In genomic region chr7:77310982-77311381, GRCh38 we compare ENCODE assay signal across 31 cellular contexts.
"Had no signal": no experiment of that assay in that cellular context is flagged by ENCODE, and none has a peak within 500 bp of the region (broad histone marks: within the 10 kb centered on the region; RNA-seq: fewer than 3 reads in every experiment).

No MANE protein-coding gene starts in this region.

- H3K9me3 ChIP-seq: adrenal gland, colonic mucosa, esophagus squamous epithelium, gastroesophageal sphincter, lower lobe of right lung, right lobe of liver, testis, upper lobe of left lung had no signal

- H3K27me3 ChIP-seq: adrenal gland, colonic mucosa, dorsolateral prefrontal cortex, esophagus squamous epithelium, gastroesophageal sphincter, right lobe of liver, testis, upper lobe of left lung had no signal

- H3K4me1 ChIP-seq: adrenal gland, colonic mucosa, right lobe of liver had no signal

- H3K27ac Mint-ChIP-seq: activated CD4-positive, alpha-beta T cell treated with anti-CD3 and anti-CD28 coated beads, Interleukin-2, amount 10 ng/mL, durations not matched to agents 7 days and 5 days; activated naive CD8-positive, alpha-beta T cell; activated T-helper 17 cell treated with anti-CD3 and anti-CD28 coated beads, Interleukin-2, amount 50 U/mL, for 72 hours; effector memory CD8-positive, alpha-beta T cell; stimulated activated naive B cell treated with anti-CD40 and anti-IgM and Interleukin-4, amounts not matched to agents 10 μg/mL and 1 μg/mL and 100 μg/mL, for 72 hours had no signal

- H3K36me3 ChIP-seq: colonic mucosa, WERI-Rb-1 had no signal

- H3K9me3 Mint-ChIP-seq: activated T-helper 17 cell treated with anti-CD3 and anti-CD28 coated beads, Interleukin-2, amount 50 U/mL, for 72 hours; central memory CD8-positive, alpha-beta T cell; effector memory CD8-positive, alpha-beta T cell had no signal

- H3K4me3 Mint-ChIP-seq: activated CD4-positive, alpha-beta T cell treated with anti-CD3 and anti-CD28 coated beads, Interleukin-2, amount 10 ng/mL, durations not matched to agents 7 days and 5 days; activated naive CD8-positive, alpha-beta T cell; activated T-helper 17 cell treated with anti-CD3 and anti-CD28 coated beads, Interleukin-2, amount 50 U/mL, for 72 hours; central memory CD8-positive, alpha-beta T cell; effector memory CD8-positive, alpha-beta T cell; naive B cell; stimulated activated naive B cell treated with anti-CD40 and anti-IgM and Interleukin-4, amounts not matched to agents 10 μg/mL and 1 μg/mL and 100 μg/mL, for 72 hours had no signal

- H3K27ac ChIP-seq: adrenal gland, colonic mucosa, dorsolateral prefrontal cortex, lower lobe of right lung, right lobe of liver, skin epidermis, upper lobe of left lung, WERI-Rb-1 had no signal

- H3K4me1 Mint-ChIP-seq: activated CD4-positive, alpha-beta T cell treated with anti-CD3 and anti-CD28 coated beads, Interleukin-2, amount 10 ng/mL, durations not matched to agents 7 days and 5 days; activated T-helper 17 cell treated with anti-CD3 and anti-CD28 coated beads, Interleukin-2, amount 50 U/mL, for 72 hours had no signal

- H3K4me3 ChIP-seq: adrenal gland, colonic mucosa, dorsolateral prefrontal cortex, esophagus squamous epithelium, gastroesophageal sphincter, lower lobe of right lung, right lobe of liver, skin epidermis, testis, upper lobe of left lung had no signal

- H3K27me3 Mint-ChIP-seq: activated CD4-positive, alpha-beta T cell treated with anti-CD3 and anti-CD28 coated beads, Interleukin-2, amount 10 ng/mL, durations not matched to agents 7 days and 5 days; activated naive CD8-positive, alpha-beta T cell; activated T-helper 17 cell treated with anti-CD3 and anti-CD28 coated beads, Interleukin-2, amount 50 U/mL, for 72 hours; central memory CD8-positive, alpha-beta T cell; effector memory CD8-positive, alpha-beta T cell; naive B cell; stimulated activated naive B cell treated with anti-CD40 and anti-IgM and Interleukin-4, amounts not matched to agents 10 μg/mL and 1 μg/mL and 100 μg/mL, for 72 hours had no signal

- DNase-seq: activated CD4-positive, alpha-beta T cell treated with anti-CD3 and anti-CD28 coated beads, Interleukin-2, amount 10 ng/mL, durations not matched to agents 7 days and 5 days; activated CD4-positive, CD25-positive, alpha-beta regulatory T cell treated with anti-CD3 and anti-CD28 coated beads, Interleukin-2, amount 50 U/mL, for 72 hours; activated naive CD4-positive, alpha-beta T cell; activated T-cell treated with anti-CD3 and anti-CD28 coated beads, Interleukin-2, amount 50 U/mL, for 1 hour; adrenal gland; colonic mucosa; dorsolateral prefrontal cortex; effector memory CD8-positive, alpha-beta T cell; esophagus squamous epithelium; head of caudate nucleus; hypothalamus; islet precursor cell; lower lobe of right lung; mesendoderm; naive B cell; nucleus accumbens; posterior cingulate gyrus; right lobe of liver; stimulated activated CD4-positive, alpha-beta T cell treated with anti-CD3 and anti-CD28 coated beads, Interleukin-2, amount 100 ng/mL, for 48 hours; stimulated activated CD8-positive, alpha-beta memory T cell treated with anti-CD3 and anti-CD28 coated beads, Interleukin-4, amount 100 ng/mL, for 48 hours; stimulated activated naive B cell treated with anti-CD40 and anti-IgM and Interleukin-4, amounts not matched to agents 10 μg/mL and 1 μg/mL and 100 μg/mL, for 72 hours; T-helper 1 cell; testis; upper lobe of left lung; WERI-Rb-1 had no signal

- ATAC-seq: activated T-helper 17 cell treated with anti-CD3 and anti-CD28 coated beads, Interleukin-2, amount 50 U/mL, for 72 hours; effector memory CD8-positive, alpha-beta T cell; gastroesophageal sphincter; left lobe of liver; lower lobe of right lung; right lobe of liver; stimulated activated naive B cell treated with anti-CD40 and anti-IgM and Interleukin-4, amounts not matched to agents 10 μg/mL and 1 μg/mL and 100 μg/mL, for 72 hours had no signal
